ENCODE assay signal across 8 cellular contexts in the genomic region with DNA sequence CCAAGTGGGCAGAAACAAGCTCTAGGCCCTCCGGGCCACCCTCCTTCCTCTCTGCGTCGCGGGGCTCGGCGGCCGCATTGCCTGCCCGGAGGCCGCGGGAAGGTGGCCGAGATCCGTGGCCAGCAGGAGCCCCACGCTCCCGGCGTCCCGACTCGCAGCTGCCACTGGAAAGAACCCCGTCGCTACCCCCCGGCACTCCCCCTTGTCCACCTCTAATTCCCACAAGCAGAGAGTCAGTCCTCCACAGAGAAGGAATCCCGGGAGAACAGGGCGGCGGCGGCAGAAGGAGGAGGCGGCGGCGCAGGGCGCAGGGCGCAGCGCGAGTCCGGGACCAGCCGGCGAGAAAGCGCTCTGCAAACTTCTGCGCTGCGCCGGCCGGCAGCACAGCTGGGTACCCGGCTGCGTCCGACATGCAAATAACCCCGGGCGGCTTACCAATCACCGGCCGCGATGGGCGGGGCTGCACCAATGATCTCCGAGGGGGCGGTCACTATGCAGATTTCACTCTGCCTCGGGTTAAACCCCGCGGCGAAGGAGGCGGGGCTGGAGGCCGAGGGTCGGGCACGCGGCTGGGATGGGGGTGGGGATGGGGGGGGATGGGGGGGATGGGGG.
A peak's percentile ranks its signal among the peaks of the same experiment; 100 is the strongest.
DNase-seq lines count a peak whose midpoint lies in the region; ATAC-seq lines count a peak whose summit lies in the region.

A gene (minus strand): TSS at position 365 of the 612 bp plus-strand sequence.

- DNase-seq in AML-193 (lab: John Stamatoyannopoulos, UW) (peak; percentile 91 to 93), NCI-H345 treated with DMSO at 0.1 percent for 48 hours (lab: John Stamatoyannopoulos, UW; ENCODE audit: unreplicated experiment) (peak; percentile 89), cerebellar cortex (ENCODE audit: low spot score) (peak; percentile 91), kidney glomerular epithelial cell (lab: John Stamatoyannopoulos, UW) (peak; percentile 91)
- peak; percentile 81 for DNase-seq in activated CD4-positive, CD25-positive, alpha-beta regulatory T cell treated with anti-CD3 and anti-CD28 coated beads, Interleukin-2, amount 50 U/mL, for 16 hours (ENCODE audit: low read depth, low spot score)
- DNase-seq in stimulated activated CD4-positive, alpha-beta T cell treated with anti-CD3 and anti-CD28 coated beads, Interleukin-1b, Interleukin-23, amount 100 ng/mL, for 1 hour (ENCODE audit: low read depth in 2 of 2) = peak; percentile 85 to 93

- peak; percentile 84 for ATAC-seq in GM19043 (IDR thresholded peaks at IDR 0.05; ENCODE audit: low read depth, unreplicated experiment)
- ATAC-seq in HG03342 (IDR thresholded peaks at IDR 0.05; ENCODE audit: unreplicated experiment) = peak; percentile 81

Comparison
In these comparisons a context has a peak if more than half of its experiments do, and no peak if none do; other contexts are left out.
1. Peak in every context shown above with its lines: DNase-seq and ATAC-seq.